Comparison of ENCODE assay signal across 34 cellular contexts in genomic region chr20:61634376-61634775, GRCh38.
"Had no signal": no experiment of that assay in that cellular context is flagged by ENCODE, and none has a peak within 500 bp of the region (broad histone marks: within the 10 kb centered on the region; RNA-seq: fewer than 3 reads in every experiment).

No MANE protein-coding gene starts in this region.

- H3K27ac ChIP-seq: KMS-11 had no signal

- DNase-seq: Karpas-422, Kasumi-1, MG63, MM.1S, MV-4-11, NCI-H1048, NCI-H1092, NCI-H1092 treated with DMSO at 0.1 percent for 48 hours, NCI-H1105, NCI-H1105 treated with DMSO at 0.1 percent for 48 hours, NCI-H1417, NCI-H1417 treated with DMSO at 0.1 percent for 48 hours, NCI-H1436, NCI-H1436 treated with DMSO at 0.1 percent for 48 hours, NCI-H146, NCI-H1694, NCI-H1694 treated with DMSO at 0.1 percent for 48 hours, NCI-H187, NCI-H187 treated with DMSO at 0.1 percent for 48 hours, NCI-H1930, NCI-H2029, NCI-H2029 treated with DMSO at 0.1 percent for 48 hours, NCI-H2081, NCI-H2081 treated with DMSO at 0.1 percent for 48 hours, NCI-H2107, NCI-H2171, NCI-H2171 treated with DMSO at 0.1 percent for 48 hours, NCI-H2227 treated with DMSO at 0.1 percent for 48 hours, NCI-H226, NCI-H345, NCI-H446, NCI-H446 treated with DMSO at 0.1 percent for 48 hours, NCI-H510A had no signal

- H3K4me2 ChIP-seq: KMS-11 had no signal

- H3K4me3 ChIP-seq: MG63 had no signal

- H3K9ac ChIP-seq: KMS-11 had no signal

- H3K9me3 ChIP-seq: MG63 had no signal

- H3K36me3 ChIP-seq: MG63 had no signal
